ENCODE assay signal across 17 cellular contexts in the genomic region with DNA sequence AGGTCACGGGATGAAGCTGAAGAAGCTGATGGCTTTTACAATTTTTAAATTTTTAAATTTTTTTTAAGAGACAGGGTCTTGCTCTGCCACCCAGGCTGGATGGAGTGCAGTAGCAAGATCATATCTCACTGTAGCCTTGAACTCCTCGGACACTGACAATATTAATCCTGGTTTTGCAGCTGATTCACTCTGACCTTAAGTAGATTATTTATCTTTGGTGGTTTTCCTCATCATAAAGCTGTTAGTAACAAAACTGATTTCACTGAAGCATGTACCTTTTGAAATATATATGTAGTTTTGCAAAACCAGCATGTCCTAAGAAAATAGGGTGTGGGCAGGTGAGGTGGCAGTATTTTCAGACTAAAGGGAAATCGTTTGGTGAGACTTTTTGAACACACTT. TPM values are rescaled to one million over a fixed set of nuclear protein-coding genes. Genes with fewer than 3 reads are reported as not detected.
A peak's percentile ranks its signal among the peaks of the same experiment; 100 is the strongest.
DNase-seq lines count a peak whose midpoint lies in the region; ATAC-seq and TF ChIP-seq lines count a peak whose summit lies in the region.
"Had no signal": no experiment of that assay in that cellular context is flagged by ENCODE, and none has a peak within 500 bp of the region (broad histone marks: within the 10 kb centered on the region; RNA-seq: fewer than 3 reads in every experiment).

No MANE protein-coding gene starts in this region.

- in situ Hi-C loops in IMR-90 (cut with MboI; ENCODE audit: low sequenced_read_pairs): no loop called here

- H4K8ac ChIP-seq in IMR-90 (ENCODE audit: low read depth in 2 of 2, low read length in 2 of 2): no peak overlapping the region

- TF ChIP-seq POLR2A in IMR-90 (IDR thresholded peaks at IDR 0.05; ENCODE audit: low read depth, low read length): no peak

- no peak overlapping the region for H2BK120ac ChIP-seq in IMR-90 (ENCODE audit: low read depth, low read length)

- ATAC-seq in IMR-90 (ENCODE audit: low read depth) (no peak), PC-3 (no peak)
- no peak for ATAC-seq in central memory CD8-positive, alpha-beta T cell (replicated peaks; ENCODE audit: extremely low read depth, poor library complexity, severe bottlenecking)
- no peak for ATAC-seq in activated T-helper 17 cell treated with anti-CD3 and anti-CD28 coated beads, Interleukin-2, amount 50 U/mL, for 72 hours (replicated peaks)
- ATAC-seq: HCT116 had no signal

- H3K56ac ChIP-seq in IMR-90 (ENCODE audit: extremely low read depth, insufficient read depth, low read length): no peak overlapping the region

- H3K9me3 Mint-ChIP-seq in central memory CD8-positive, alpha-beta T cell: no peaks in the 10 kb centered on the region
- H3K9me3 Mint-ChIP-seq in activated T-helper 17 cell treated with anti-CD3 and anti-CD28 coated beads, Interleukin-2, amount 50 U/mL, for 72 hours: no peaks in the 10 kb centered on the region
- H3K9me3 Mint-ChIP-seq: CD4-positive, alpha-beta memory T cell had no signal

- H2BK5ac ChIP-seq in IMR-90 (ENCODE audit: low read depth, low read length, poor library complexity, severe bottlenecking): no peak overlapping the region

- peaks cover 6% of the 10 kb centered on the region for H3K4me1 Mint-ChIP-seq in central memory CD8-positive, alpha-beta T cell
- H3K4me1 Mint-ChIP-seq in activated T-helper 17 cell treated with anti-CD3 and anti-CD28 coated beads, Interleukin-2, amount 50 U/mL, for 72 hours: peaks cover 6% of the 10 kb centered on the region
- H3K4me1 Mint-ChIP-seq: CD4-positive, alpha-beta memory T cell had no signal

- no peak overlapping the region for H3K4me3 ChIP-seq in IMR-90 (ENCODE audit: insufficient read depth, low read depth, low read length)
- H3K4me3 ChIP-seq in PC-3 (ENCODE audit: low read length): no peak overlapping the region
- H3K4me3 ChIP-seq: GM23248 had no signal

- no peaks in the 10 kb centered on the region for H3K9me2 ChIP-seq in PC-3 (replicated peaks; ENCODE audit: low read length)

- H3K4me1 ChIP-seq in IMR-90 (ENCODE audit: control insufficient read depth, insufficient read depth, low read length) (no peaks in the 10 kb centered on the region), PC-3 (ENCODE audit: insufficient read depth, low read length) (no peaks in the 10 kb centered on the region)

- H2AK9ac ChIP-seq in IMR-90 (replicated peaks; ENCODE audit: low read depth, low read length, poor library complexity): no peak overlapping the region

- H2BK15ac ChIP-seq in IMR-90 (ENCODE audit: low read depth, low read length): no peak overlapping the region

- TF ChIP-seq CTCF in IMR-90 (conservative IDR thresholded peaks at IDR 0.05; ENCODE audit: low read depth, low read length) (no peak), PC-3 (conservative IDR thresholded peaks at IDR 0.05; ENCODE audit: low read depth, low read length) (no peak)

- no peak overlapping the region for H3K14ac ChIP-seq in IMR-90 (replicated peaks; ENCODE audit: low read depth, low read length)

- H3K9me1 ChIP-seq in IMR-90 (ENCODE audit: insufficient read depth, low read length): no peaks in the 10 kb centered on the region

- H3K4ac ChIP-seq in IMR-90 (ENCODE audit: low read depth, low read length): no peak overlapping the region

- DNase-seq in HCEC 1CT (peak; percentile 13), IMR-90 (peak; percentile 27), non-pigmented ciliary epithelial cell (ENCODE audit: low read depth) (peak; percentile 2), SW480 (ENCODE audit: low spot score) (no peak), PC-3 (no peak)
- DNase-seq in central memory CD8-positive, alpha-beta T cell (ENCODE audit: low spot score in 2 of 2): no peak
- DNase-seq: C1 segment of cervical spinal cord; Calu3; CD4-positive, alpha-beta memory T cell; COR-L47; DMS53; DMS79 treated with DMSO at 0.1 percent for 48 hours; GF-D8; GM23248; H7 had no signal

- H2AFZ ChIP-seq in IMR-90 (replicated peaks; ENCODE audit: low read length, poor library complexity) (no peak overlapping the region), PC-3 (ENCODE audit: low read length) (no peak overlapping the region)
- H2AFZ ChIP-seq: GM23248 had no signal

- no peaks in the 10 kb centered on the region for H4K20me1 ChIP-seq in IMR-90 (ENCODE audit: insufficient read depth, low read length)
- H4K20me1 ChIP-seq in PC-3 (ENCODE audit: low read length): no peaks in the 10 kb centered on the region

- dilution Hi-C loops in IMR-90 (cut with HindIII; ENCODE audit: low sequenced_read_pairs, unreplicated experiment): no loop called here

- H3K9me3 ChIP-seq in IMR-90 (ENCODE audit: control insufficient read depth, insufficient read depth, low read length) (peaks cover 9% of the 10 kb centered on the region), PC-3 (ENCODE audit: low read length) (peaks cover 6% of the 10 kb centered on the region; the same call in 1 of the 2 replicates)

- H3K23ac ChIP-seq in IMR-90 (ENCODE audit: low read depth, low read length): no peak overlapping the region

- H2BK20ac ChIP-seq in IMR-90 (ENCODE audit: low read depth, low read length): no peak overlapping the region

- intact Hi-C loops in IMR-90 (cut with micrococcal nuclease): no loop called here
- intact Hi-C loops in PC-3 (cut with micrococcal nuclease): no loop called here

- POLR2A ChIA-PET in IMR-90 (lab: Charles Lee; ENCODE audit: unreplicated experiment) (no interaction called here), PC-3 (lab: Charles Lee; ENCODE audit: unreplicated experiment) (no interaction called here)

- H3K4me2 ChIP-seq in IMR-90 (ENCODE audit: low read depth, low read length) (no peak overlapping the region), PC-3 (ENCODE audit: low read length) (no peak overlapping the region)

- H3K9ac ChIP-seq in IMR-90 (ENCODE audit: low read depth, low read length): no peak overlapping the region
- no peak overlapping the region for H3K9ac ChIP-seq in PC-3 (ENCODE audit: low read length)
- H3K9ac ChIP-seq: GM23248 had no signal

- H3K27me3 Mint-ChIP-seq in central memory CD8-positive, alpha-beta T cell: no peaks in the 10 kb centered on the region
- no peaks in the 10 kb centered on the region for H3K27me3 Mint-ChIP-seq in activated T-helper 17 cell treated with anti-CD3 and anti-CD28 coated beads, Interleukin-2, amount 50 U/mL, for 72 hours
- H3K27me3 Mint-ChIP-seq: CD4-positive, alpha-beta memory T cell had no signal

- H3K27me3 ChIP-seq in IMR-90 (ENCODE audit: control insufficient read depth, insufficient read depth, low read length): no peaks in the 10 kb centered on the region
- H3K27me3 ChIP-seq in PC-3 (ENCODE audit: low read length): no peaks in the 10 kb centered on the region

- H3K4me3 Mint-ChIP-seq in central memory CD8-positive, alpha-beta T cell: no peak overlapping the region
- no peak overlapping the region for H3K4me3 Mint-ChIP-seq in activated T-helper 17 cell treated with anti-CD3 and anti-CD28 coated beads, Interleukin-2, amount 50 U/mL, for 72 hours
- H3K4me3 Mint-ChIP-seq: CD4-positive, alpha-beta memory T cell had no signal

- CTCF ChIA-PET in IMR-90 (lab: Yijun Ruan, JAX) (no interaction called here), PC-3 (lab: Charles Lee) (no interaction called here)

- no peaks in the 10 kb centered on the region for H3F3A ChIP-seq in PC-3 (ENCODE audit: low read length, unreplicated experiment)

- no peak overlapping the region for H3K27ac ChIP-seq in IMR-90 (ENCODE audit: insufficient read depth, low read length)
- H3K27ac ChIP-seq in PC-3 (ENCODE audit: low read length): no peak overlapping the region
- H3K27ac ChIP-seq: GM23248 had no signal

- peak overlapping the region; percentile 30 for H3K27ac Mint-ChIP-seq in central memory CD8-positive, alpha-beta T cell (ENCODE audit: low read depth)
- H3K27ac Mint-ChIP-seq in activated T-helper 17 cell treated with anti-CD3 and anti-CD28 coated beads, Interleukin-2, amount 50 U/mL, for 72 hours: no peak overlapping the region
- H3K27ac Mint-ChIP-seq: CD4-positive, alpha-beta memory T cell had no signal

- H3K36me3 Mint-ChIP-seq in central memory CD8-positive, alpha-beta T cell (ENCODE audit: insufficient read depth): peaks cover 11% of the 10 kb centered on the region
- H3K36me3 Mint-ChIP-seq in activated T-helper 17 cell treated with anti-CD3 and anti-CD28 coated beads, Interleukin-2, amount 50 U/mL, for 72 hours (ENCODE audit: low read depth): peaks cover 13% of the 10 kb centered on the region

- no peak for TF ChIP-seq RAD21 in IMR-90 (IDR thresholded peaks at IDR 0.05; ENCODE audit: low read length)

- BruUV-seq in IMR-90 (replicated peaks; lab: Mats Ljungman, UMichigan) (no TSS peak), PC-3 (replicated peaks; lab: Mats Ljungman, UMichigan) (no TSS peak)

- no peaks in the 10 kb centered on the region; a peak in 1 of 4 replicates for H3K79me1 ChIP-seq in IMR-90 (ENCODE audit: low read depth in 1 of 2, low read length in 2 of 2)

- no CpG with 5 or more reads among the region's 3 CpGs for WGBS in IMR-90 (ENCODE audit: extremely low coverage in 2 of 2, insufficient read length in 1 of 2), 2 experiments

- H3K18ac ChIP-seq in IMR-90 (ENCODE audit: low read depth, low read length): no peak overlapping the region

- no peak overlapping the region for H4K91ac ChIP-seq in IMR-90 (ENCODE audit: insufficient read depth, low read depth, low read length)

- H3K36me3 ChIP-seq in IMR-90 (ENCODE audit: control insufficient read depth, insufficient read depth, low read length) (peaks cover 11% of the 10 kb centered on the region), PC-3 (ENCODE audit: low read depth, low read length) (peaks cover 27% of the 10 kb centered on the region)

- no peak overlapping the region for H2AK5ac ChIP-seq in IMR-90 (ENCODE audit: low read depth, low read length)

- no peak overlapping the region for H4K5ac ChIP-seq in IMR-90 (ENCODE audit: low read depth, low read length)

- H3K79me2 ChIP-seq in PC-3 (ENCODE audit: low read length): no peaks in the 10 kb centered on the region

TF ChIP-seq in IMR-90, 13 proteins besides CTCF, POLR2A, EP300 and RAD21:
- TF ChIP-seq CEBPB (IDR thresholded peaks at IDR 0.05; ENCODE audit: low read depth, low read length) (no peak), MAFK (IDR thresholded peaks at IDR 0.05; ENCODE audit: low read depth, low read length) (no peak), FOS (IDR thresholded peaks at IDR 0.05; ENCODE audit: low read depth, low read length) (no peak), SMC3 (IDR thresholded peaks at IDR 0.05; ENCODE audit: low read depth, low read length) (no peak), CHD1 (IDR thresholded peaks at IDR 0.05; ENCODE audit: low read depth, low read length) (no peak)
TF ChIP-seq in IMR-90: peak in this region for 0.

RNA-seq across cellular contexts. Expression of a gene that starts 56.0 kb away (rescaled TPM):
- total RNA-seq in IMR-90 (2012; rRNA removed) (3.9 and 4.5 TPM in 2 replicates), PC-3 (2014; rRNA removed) (12.2 and 18.8 TPM in 2 replicates)
- 11.5 and 14.4 TPM in 2 replicates for polyA plus RNA-seq in IMR-90 (2012; rRNA removed)
- polyA plus RNA-seq in IMR-90 (2012; cell fraction: cytosol; rRNA removed): 11.2 and 11.9 TPM in 2 replicates
- 34.1 and 83.0 TPM in 2 replicates for polyA plus RNA-seq in IMR-90 (2012; cell fraction: nucleus; rRNA removed; ENCODE audit: low replicate concordance)
- total RNA-seq in activated T-helper 17 cell treated with anti-CD3 and anti-CD28 coated beads, Interleukin-2, amount 50 U/mL, for 72 hours: 10 to 100 TPM; 13.5 to 41.1 TPM

Comparison
In these comparisons a context has a peak if more than half of its experiments do, and no peak if none do; other contexts are left out.
1. DNase-seq: peak in HCEC 1CT (single experiment), IMR-90 (single experiment) and non-pigmented ciliary epithelial cell (single experiment); none in central memory CD8-positive, alpha-beta T cell (0 of 2), SW480 (single experiment) and PC-3 (single experiment).